ENCODE assay signal across 1 cellular context in the genomic region with DNA sequence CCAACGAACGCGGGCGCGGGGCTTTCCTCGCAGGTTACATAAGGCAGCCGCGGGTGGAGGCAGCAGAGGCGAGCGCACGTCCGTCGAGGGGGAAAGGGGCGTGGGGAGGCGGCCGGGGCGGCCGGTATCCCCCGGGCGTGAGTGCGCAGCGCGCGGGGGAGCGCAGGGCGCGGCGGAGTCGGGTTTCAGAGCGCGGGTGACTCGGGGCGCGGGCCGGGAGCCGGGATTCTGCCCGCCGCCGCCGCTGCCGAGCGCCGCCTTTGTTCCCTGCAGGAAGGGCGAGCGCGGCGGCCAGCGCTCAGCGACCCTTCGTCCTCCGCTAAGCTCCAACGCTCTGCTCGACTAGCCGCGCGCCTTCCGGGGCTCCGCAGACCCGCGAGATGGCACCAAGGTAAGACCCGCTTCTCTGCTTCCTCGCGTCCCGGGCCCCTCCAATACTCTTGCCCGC.
TF ChIP-seq lines count a peak whose summit lies in the region.

A gene (plus strand): TSS at position 226 of the 448 bp plus-strand sequence. CDS start 155 bp downstream, at position 381.

TF ChIP-seq in HepG2, 621 proteins besides CTCF, POLR2A, EP300 and RAD21 (continued from another document):
- TF ChIP-seq, protein P1, sequence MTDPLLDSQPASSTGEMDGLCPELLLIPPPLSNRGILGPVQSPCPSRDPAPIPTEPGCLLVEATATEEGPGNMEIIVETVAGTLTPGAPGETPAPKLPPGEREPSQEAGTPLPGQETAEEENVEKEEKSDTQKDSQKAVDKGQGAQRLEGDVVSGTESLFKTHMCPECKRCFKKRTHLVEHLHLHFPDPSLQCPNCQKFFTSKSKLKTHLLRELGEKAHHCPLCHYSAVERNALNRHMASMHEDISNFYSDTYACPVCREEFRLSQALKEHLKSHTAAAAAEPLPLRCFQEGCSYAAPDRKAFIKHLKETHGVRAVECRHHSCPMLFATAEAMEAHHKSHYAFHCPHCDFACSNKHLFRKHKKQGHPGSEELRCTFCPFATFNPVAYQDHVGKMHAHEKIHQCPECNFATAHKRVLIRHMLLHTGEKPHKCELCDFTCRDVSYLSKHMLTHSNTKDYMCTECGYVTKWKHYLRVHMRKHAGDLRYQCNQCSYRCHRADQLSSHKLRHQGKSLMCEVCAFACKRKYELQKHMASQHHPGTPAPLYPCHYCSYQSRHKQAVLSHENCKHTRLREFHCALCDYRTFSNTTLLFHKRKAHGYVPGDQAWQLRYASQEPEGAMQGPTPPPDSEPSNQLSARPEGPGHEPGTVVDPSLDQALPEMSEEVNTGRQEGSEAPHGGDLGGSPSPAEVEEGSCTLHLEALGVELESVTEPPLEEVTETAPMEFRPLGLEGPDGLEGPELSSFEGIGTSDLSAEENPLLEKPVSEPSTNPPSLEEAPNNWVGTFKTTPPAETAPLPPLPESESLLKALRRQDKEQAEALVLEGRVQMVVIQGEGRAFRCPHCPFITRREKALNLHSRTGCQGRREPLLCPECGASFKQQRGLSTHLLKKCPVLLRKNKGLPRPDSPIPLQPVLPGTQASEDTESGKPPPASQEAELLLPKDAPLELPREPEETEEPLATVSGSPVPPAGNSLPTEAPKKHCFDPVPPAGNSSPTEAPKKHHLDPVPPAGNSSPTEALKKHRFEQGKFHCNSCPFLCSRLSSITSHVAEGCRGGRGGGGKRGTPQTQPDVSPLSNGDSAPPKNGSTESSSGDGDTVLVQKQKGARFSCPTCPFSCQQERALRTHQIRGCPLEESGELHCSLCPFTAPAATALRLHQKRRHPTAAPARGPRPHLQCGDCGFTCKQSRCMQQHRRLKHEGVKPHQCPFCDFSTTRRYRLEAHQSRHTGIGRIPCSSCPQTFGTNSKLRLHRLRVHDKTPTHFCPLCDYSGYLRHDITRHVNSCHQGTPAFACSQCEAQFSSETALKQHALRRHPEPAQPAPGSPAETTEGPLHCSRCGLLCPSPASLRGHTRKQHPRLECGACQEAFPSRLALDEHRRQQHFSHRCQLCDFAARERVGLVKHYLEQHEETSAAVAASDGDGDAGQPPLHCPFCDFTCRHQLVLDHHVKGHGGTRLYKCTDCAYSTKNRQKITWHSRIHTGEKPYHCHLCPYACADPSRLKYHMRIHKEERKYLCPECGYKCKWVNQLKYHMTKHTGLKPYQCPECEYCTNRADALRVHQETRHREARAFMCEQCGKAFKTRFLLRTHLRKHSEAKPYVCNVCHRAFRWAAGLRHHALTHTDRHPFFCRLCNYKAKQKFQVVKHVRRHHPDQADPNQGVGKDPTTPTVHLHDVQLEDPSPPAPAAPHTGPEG (CRISPR knock-in tag; IDR thresholded peaks at IDR 0.05), result no peak
- TF ChIP-seq AHR (CRISPR knock-in tag; IDR thresholded peaks at IDR 0.05) (no peak), ZFYVE20 (CRISPR knock-in tag; IDR thresholded peaks at IDR 0.05; ENCODE audit: borderline replicate concordance, low read depth) (no peak), HNRNPLL (IDR thresholded peaks at IDR 0.05; ENCODE audit: low read depth, low read length, poor library complexity, severe bottlenecking) (no peak), FOSL1 (CRISPR knock-in tag; IDR thresholded peaks at IDR 0.05; ENCODE audit: borderline replicate concordance) (no peak)
- TF ChIP-seq, protein P2, sequence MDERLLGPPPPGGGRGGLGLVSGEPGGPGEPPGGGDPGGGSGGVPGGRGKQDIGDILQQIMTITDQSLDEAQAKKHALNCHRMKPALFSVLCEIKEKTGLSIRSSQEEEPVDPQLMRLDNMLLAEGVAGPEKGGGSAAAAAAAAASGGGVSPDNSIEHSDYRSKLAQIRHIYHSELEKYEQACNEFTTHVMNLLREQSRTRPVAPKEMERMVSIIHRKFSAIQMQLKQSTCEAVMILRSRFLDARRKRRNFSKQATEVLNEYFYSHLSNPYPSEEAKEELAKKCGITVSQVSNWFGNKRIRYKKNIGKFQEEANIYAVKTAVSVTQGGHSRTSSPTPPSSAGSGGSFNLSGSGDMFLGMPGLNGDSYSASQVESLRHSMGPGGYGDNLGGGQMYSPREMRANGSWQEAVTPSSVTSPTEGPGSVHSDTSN (CRISPR knock-in tag; IDR thresholded peaks at IDR 0.05), result no peak
